18 cellular contexts compared by ENCODE assay signal in the genomic region with DNA sequence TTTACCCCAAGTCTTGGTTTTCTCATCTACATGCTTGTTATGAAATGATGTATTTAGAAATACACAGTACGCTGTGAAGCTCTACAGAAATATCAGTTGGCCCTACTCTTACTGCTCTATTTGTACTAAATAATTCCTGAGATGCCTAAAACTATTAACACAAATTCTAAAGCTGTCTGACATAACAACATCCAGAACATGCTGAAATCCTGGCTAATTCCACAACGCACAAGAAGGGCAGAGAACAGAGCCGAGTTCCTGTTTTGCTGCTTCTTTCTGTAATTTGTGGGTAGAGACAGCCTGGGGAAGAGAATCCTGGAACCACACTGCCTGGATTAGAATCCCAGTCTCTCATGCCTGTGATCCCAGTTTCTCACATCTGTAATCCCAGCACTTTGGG. TPM values are rescaled to one million over a fixed set of nuclear protein-coding genes. Genes with fewer than 3 reads are reported as not detected.
DNase-seq lines count a peak whose midpoint lies in the region; ATAC-seq and TF ChIP-seq lines count a peak whose summit lies in the region.
"Had no signal": no experiment of that assay in that cellular context is flagged by ENCODE, and none has a peak within 500 bp of the region (broad histone marks: within the 10 kb centered on the region; RNA-seq: fewer than 3 reads in every experiment).

No MANE protein-coding gene starts in this region.

- H3K27ac ChIP-seq in GM23338 (ENCODE audit: low read depth) (0 out of 2 replicates have a peak overlapping the region, but pooled peaks have one; percentile 30), thyroid gland (peak overlapping the region in 1 of 3 donors; percentile 20)
- H3K27ac ChIP-seq: colonic mucosa, ovary had no signal

- H3K36me3 ChIP-seq in GM23338 (ENCODE audit: insufficient read depth) (no peaks in the 10 kb centered on the region), thyroid gland (no peaks in the 10 kb centered on the region)
- H3K36me3 ChIP-seq: colonic mucosa, ovary had no signal

- no peaks in the 10 kb centered on the region for H3F3A ChIP-seq in GM23338 (replicated peaks; ENCODE audit: low read depth)

- TF ChIP-seq CTCF in GM23338 (conservative IDR thresholded peaks at IDR 0.05; ENCODE audit: low read depth in 2 of 2): no peak
- no peak for TF ChIP-seq CTCF in astrocyte of the spinal cord (IDR thresholded peaks at IDR 0.05; ENCODE audit: low read depth, low read length)
- no peak for TF ChIP-seq CTCF in fibroblast of the aortic adventitia (IDR thresholded peaks at IDR 0.05; ENCODE audit: insufficient read depth, low read length)
- TF ChIP-seq CTCF in thyroid gland (IDR thresholded peaks at IDR 0.05): no peak

- H3K27me3 ChIP-seq in GM23338 (ENCODE audit: insufficient read depth): no peaks in the 10 kb centered on the region
- H3K27me3 ChIP-seq in thyroid gland: no peaks in the 10 kb centered on the region
- H3K27me3 ChIP-seq: colonic mucosa, ovary had no signal

- no peak overlapping the region for H3K27ac Mint-ChIP-seq in GM23338
- H3K27ac Mint-ChIP-seq: activated CD4-positive, alpha-beta T cell treated with anti-CD3 and anti-CD28 coated beads, Interleukin-2, amount 10 ng/mL, durations not matched to agents 7 days and 5 days; T-cell had no signal

- in situ Hi-C loops in astrocyte of the spinal cord (cut with HindIII; ENCODE audit: low sequenced_read_pairs): no loop called here

- H3K36me3 Mint-ChIP-seq in GM23338 (ENCODE audit: low read depth): peaks cover 58% of the 10 kb centered on the region

- no peak overlapping the region for H3K4me2 ChIP-seq in GM23338

- intact Hi-C loops in thyroid gland (cut with DNase I): no loop called here

- 50 to 77% methylated on average over 3 of the region's 3 CpGs for WGBS in thyroid gland, 2 donors

- H2AFZ ChIP-seq in GM23338: no peak overlapping the region

- H3K4me1 ChIP-seq in GM23338 (ENCODE audit: insufficient read depth): peaks cover 31% of the 10 kb centered on the region
- H3K4me1 ChIP-seq in thyroid gland: peaks cover 27 to 41% of the 10 kb centered on the region in 2 donors

- no peak for ATAC-seq in GM23338
- ATAC-seq in HG02885 (IDR thresholded peaks at IDR 0.05; ENCODE audit: poor library complexity, unreplicated experiment): no peak
- ATAC-seq in HG02852 (IDR thresholded peaks at IDR 0.05; ENCODE audit: unreplicated experiment): no peak
- ATAC-seq: T-cell had no signal

- H3K9me2 ChIP-seq in GM23338 (ENCODE audit: insufficient read depth): no peaks in the 10 kb centered on the region

- H3K4me3 ChIP-seq in GM23338: no peak overlapping the region
- H3K4me3 ChIP-seq in astrocyte of the spinal cord (ENCODE audit: low read depth, low read length): no peak overlapping the region
- no peak overlapping the region for H3K4me3 ChIP-seq in fibroblast of the aortic adventitia (ENCODE audit: low read depth, low read length)
- no peak overlapping the region for H3K4me3 ChIP-seq in thyroid gland (replicated peaks in 1 of 3)
- H3K4me3 ChIP-seq: colonic mucosa, lung, ovary had no signal

- no peak for TF ChIP-seq POLR2A in thyroid gland (IDR thresholded peaks at IDR 0.05)

- H3K27me3 Mint-ChIP-seq in GM23338 (ENCODE audit: insufficient read depth, low read depth, poor library complexity): peaks cover 5% of the 10 kb centered on the region
- H3K27me3 Mint-ChIP-seq: activated CD4-positive, alpha-beta T cell treated with anti-CD3 and anti-CD28 coated beads, Interleukin-2, amount 10 ng/mL, durations not matched to agents 7 days and 5 days; T-cell had no signal

- peaks cover 47% of the 10 kb centered on the region for H3K4me1 Mint-ChIP-seq in GM23338

- H3K79me2 ChIP-seq in GM23338 (replicated peaks; ENCODE audit: insufficient read depth): peaks cover 78% of the 10 kb centered on the region

- no peaks in the 10 kb centered on the region for H3K9me3 Mint-ChIP-seq in GM23338
- H3K9me3 Mint-ChIP-seq: activated CD4-positive, alpha-beta T cell treated with anti-CD3 and anti-CD28 coated beads, Interleukin-2, amount 10 ng/mL, durations not matched to agents 7 days and 5 days; T-cell had no signal

- no peaks in the 10 kb centered on the region for H3K9me3 ChIP-seq in thyroid gland
- H3K9me3 ChIP-seq: colonic mucosa, ovary had no signal

- DNase-seq in GM23338 (ENCODE audit: low spot score): no peak
- DNase-seq in astrocyte of the spinal cord (ENCODE audit: low read depth, low spot score): peak; percentile 28
- DNase-seq in fibroblast of the aortic adventitia (ENCODE audit: low read depth): peak; percentile 46
- DNase-seq in mucosa of gallbladder (ENCODE audit: low spot score): peak; percentile 27
- no peak for DNase-seq in T-helper 2 cell
- no peak for DNase-seq in thyroid gland
- DNase-seq: activated CD4-positive, alpha-beta T cell treated with anti-CD3 and anti-CD28 coated beads, Interleukin-2, amount 10 ng/mL, durations not matched to agents 7 days and 5 days; C1 segment of cervical spinal cord; colonic mucosa; GOT3; NCI-H526; ovary; small intestine; stimulated activated CD4-positive, alpha-beta T cell treated with anti-CD3 and anti-CD28 coated beads, Interleukin-4, amount 100 ng/mL, for 24 hours; T-cell had no signal

- H4K20me1 ChIP-seq in GM23338 (replicated peaks; ENCODE audit: insufficient read depth): no peaks in the 10 kb centered on the region

- H3K4me3 Mint-ChIP-seq in GM23338: no peak overlapping the region
- H3K4me3 Mint-ChIP-seq: activated CD4-positive, alpha-beta T cell treated with anti-CD3 and anti-CD28 coated beads, Interleukin-2, amount 10 ng/mL, durations not matched to agents 7 days and 5 days; T-cell had no signal

TF ChIP-seq in GM23338, 12 proteins besides CTCF, POLR2A, EP300 and RAD21:
- TF ChIP-seq, protein P1, sequence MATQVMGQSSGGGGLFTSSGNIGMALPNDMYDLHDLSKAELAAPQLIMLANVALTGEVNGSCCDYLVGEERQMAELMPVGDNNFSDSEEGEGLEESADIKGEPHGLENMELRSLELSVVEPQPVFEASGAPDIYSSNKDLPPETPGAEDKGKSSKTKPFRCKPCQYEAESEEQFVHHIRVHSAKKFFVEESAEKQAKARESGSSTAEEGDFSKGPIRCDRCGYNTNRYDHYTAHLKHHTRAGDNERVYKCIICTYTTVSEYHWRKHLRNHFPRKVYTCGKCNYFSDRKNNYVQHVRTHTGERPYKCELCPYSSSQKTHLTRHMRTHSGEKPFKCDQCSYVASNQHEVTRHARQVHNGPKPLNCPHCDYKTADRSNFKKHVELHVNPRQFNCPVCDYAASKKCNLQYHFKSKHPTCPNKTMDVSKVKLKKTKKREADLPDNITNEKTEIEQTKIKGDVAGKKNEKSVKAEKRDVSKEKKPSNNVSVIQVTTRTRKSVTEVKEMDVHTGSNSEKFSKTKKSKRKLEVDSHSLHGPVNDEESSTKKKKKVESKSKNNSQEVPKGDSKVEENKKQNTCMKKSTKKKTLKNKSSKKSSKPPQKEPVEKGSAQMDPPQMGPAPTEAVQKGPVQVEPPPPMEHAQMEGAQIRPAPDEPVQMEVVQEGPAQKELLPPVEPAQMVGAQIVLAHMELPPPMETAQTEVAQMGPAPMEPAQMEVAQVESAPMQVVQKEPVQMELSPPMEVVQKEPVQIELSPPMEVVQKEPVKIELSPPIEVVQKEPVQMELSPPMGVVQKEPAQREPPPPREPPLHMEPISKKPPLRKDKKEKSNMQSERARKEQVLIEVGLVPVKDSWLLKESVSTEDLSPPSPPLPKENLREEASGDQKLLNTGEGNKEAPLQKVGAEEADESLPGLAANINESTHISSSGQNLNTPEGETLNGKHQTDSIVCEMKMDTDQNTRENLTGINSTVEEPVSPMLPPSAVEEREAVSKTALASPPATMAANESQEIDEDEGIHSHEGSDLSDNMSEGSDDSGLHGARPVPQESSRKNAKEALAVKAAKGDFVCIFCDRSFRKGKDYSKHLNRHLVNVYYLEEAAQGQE (IDR thresholded peaks at IDR 0.05; ENCODE audit: unreplicated experiment): no peak
- TF ChIP-seq, protein P2, sequence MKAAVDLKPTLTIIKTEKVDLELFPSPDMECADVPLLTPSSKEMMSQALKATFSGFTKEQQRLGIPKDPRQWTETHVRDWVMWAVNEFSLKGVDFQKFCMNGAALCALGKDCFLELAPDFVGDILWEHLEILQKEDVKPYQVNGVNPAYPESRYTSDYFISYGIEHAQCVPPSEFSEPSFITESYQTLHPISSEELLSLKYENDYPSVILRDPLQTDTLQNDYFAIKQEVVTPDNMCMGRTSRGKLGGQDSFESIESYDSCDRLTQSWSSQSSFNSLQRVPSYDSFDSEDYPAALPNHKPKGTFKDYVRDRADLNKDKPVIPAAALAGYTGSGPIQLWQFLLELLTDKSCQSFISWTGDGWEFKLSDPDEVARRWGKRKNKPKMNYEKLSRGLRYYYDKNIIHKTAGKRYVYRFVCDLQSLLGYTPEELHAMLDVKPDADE (IDR thresholded peaks at IDR 0.05): no peak
- TF ChIP-seq CREB1 (CRISPR knock-in tag; IDR thresholded peaks at IDR 0.05; ENCODE audit: low read depth) (no peak), EZH2 (IDR thresholded peaks at IDR 0.05; ENCODE audit: low read depth, unreplicated experiment) (no peak)
TF ChIP-seq in GM23338: peak in this region for 0.

RNA-seq across cellular contexts. Expression of a gene that starts 59.0 kb away (rescaled TPM):
- total RNA-seq in GM23338 (2014; rRNA removed; shearing (Covaris generic)): 33.1 and 34.1 TPM in 2 replicates
- polyA plus RNA-seq in GM23338 (2016; fragmentation: Nextera tagmentation; extraction: Ambion mirVana): 19.9 and 20.3 TPM in 2 replicates
- 10.7 and 16.7 TPM in 2 replicates for total RNA-seq in fibroblast of the aortic adventitia (ENCODE audit: low replicate concordance)
- 20.3 TPM for total RNA-seq in mucosa of gallbladder
- total RNA-seq in thyroid gland: 10 to 100 TPM; 23.9 to 52.3 (median 29.3) TPM

Comparison
In these comparisons a context has a peak if more than half of its experiments do, and no peak if none do; other contexts are left out.
1. DNase-seq: peak in astrocyte of the spinal cord (single experiment), fibroblast of the aortic adventitia (single experiment) and mucosa of gallbladder (single experiment); none in GM23338 (single experiment), T-helper 2 cell (0 of 5) and thyroid gland (0 of 2).